ENCODE assay signal across 3 cellular contexts in the genomic region with DNA sequence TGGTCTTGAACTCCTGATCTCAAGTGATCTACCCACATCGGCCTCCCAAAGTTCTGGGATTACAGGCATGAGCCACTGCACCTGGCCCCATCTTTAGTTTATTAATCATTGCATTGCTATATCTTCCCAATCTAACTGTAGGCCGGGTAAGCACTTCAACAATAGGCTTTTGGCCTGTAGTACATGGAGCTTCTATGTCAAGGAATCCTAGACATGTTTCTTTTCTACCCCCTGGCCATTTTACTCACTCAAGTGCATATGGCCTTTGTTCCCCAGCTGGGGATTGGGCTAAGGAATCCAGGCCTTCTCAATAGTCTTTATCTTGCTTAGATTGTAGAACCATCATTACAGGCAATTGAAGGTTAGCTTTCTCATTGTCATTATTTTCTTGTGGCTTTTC.
"Had no signal": no experiment of that assay in that cellular context is flagged by ENCODE, and none has a peak within 500 bp of the region (broad histone marks: within the 10 kb centered on the region; RNA-seq: fewer than 3 reads in every experiment).

No MANE protein-coding gene starts in this region.

- ATAC-seq: GM12878 had no signal

- DNase-seq: GDM1, GF-D8 had no signal

- H3K4me3 ChIP-seq: GM12878 had no signal
